19 cellular contexts compared by ENCODE assay signal in genomic region chr1:178263341-178263740, GRCh38.
A peak's percentile ranks its signal among the peaks of the same experiment; 100 is the strongest.
DNase-seq lines count a peak whose midpoint lies in the region; ATAC-seq and TF ChIP-seq lines count a peak whose summit lies in the region.
"Had no signal": no experiment of that assay in that cellular context is flagged by ENCODE, and none has a peak within 500 bp of the region (broad histone marks: within the 10 kb centered on the region; RNA-seq: fewer than 3 reads in every experiment).

No MANE protein-coding gene starts in this region.

- no peak for TF ChIP-seq EP300 in SK-N-SH (IDR thresholded peaks at IDR 0.05; ENCODE audit: borderline replicate concordance in 1 of 2, low read depth in 1 of 2, low read length in 1 of 2)

- no peak for TF ChIP-seq RAD21 in SK-N-SH (IDR thresholded peaks at IDR 0.05; ENCODE audit: low read length)

- H3F3A ChIP-seq in SK-N-SH (replicated peaks; ENCODE audit: insufficient read depth) = peaks cover 27% of the 10 kb centered on the region

- POLR2A ChIA-PET in SK-N-SH (lab: Yijun Ruan, JAX) (no interaction called here), OCI-LY7 (lab: Charles Lee) (no interaction called here)

- H3K4me3 Mint-ChIP-seq in stimulated activated memory B cell treated with anti-CD40 and anti-IgM and Interleukin-4, amounts not matched to agents 10 μg/mL and 1 μg/mL and 100 μg/mL, for 72 hours = no peak overlapping the region
- H3K4me3 Mint-ChIP-seq: activated CD4-positive, alpha-beta T cell treated with anti-CD3 and anti-CD28 coated beads, Interleukin-2, amount 10 ng/mL, durations not matched to agents 7 days and 5 days; CD4-positive, alpha-beta T cell; naive thymus-derived CD8-positive, alpha-beta T cell; stimulated activated effector memory CD8-positive, alpha-beta T cell treated with anti-CD3 and anti-CD28 coated beads, Interleukin-12 subunit alpha, Interleukin-12 subunit beta, amount 100 ng/mL, for 72 hours had no signal

- CTCF ChIA-PET in SK-N-SH (lab: Yijun Ruan, JAX) (no interaction called here), OCI-LY7 (lab: Charles Lee; ENCODE audit: unreplicated experiment) (no interaction called here)

- H3K4me3 ChIP-seq in HUES48 (ENCODE audit: low read depth, low read length) = no peak overlapping the region
- H3K4me3 ChIP-seq in SK-N-SH (ENCODE audit: low read depth in 2 of 2, low read length in 1 of 2) = no peak overlapping the region
- H3K4me3 ChIP-seq in hepatocyte = no peak overlapping the region
- H3K4me3 ChIP-seq in OCI-LY7 (ENCODE audit: low read depth, low read length, poor library complexity, severe bottlenecking) = no peak overlapping the region

- H2AFZ ChIP-seq in SK-N-SH (ENCODE audit: low read depth) (no peak overlapping the region), hepatocyte (no peak overlapping the region), OCI-LY7 (ENCODE audit: low read length) (no peak overlapping the region)

- peak; percentile 51 for ATAC-seq in stimulated activated memory B cell treated with anti-CD40 and anti-IgM and Interleukin-4, amounts not matched to agents 10 μg/mL and 1 μg/mL and 100 μg/mL, for 72 hours
- no peak for ATAC-seq in HG02623 (IDR thresholded peaks at IDR 0.05; ENCODE audit: unreplicated experiment)
- ATAC-seq: naive thymus-derived CD8-positive, alpha-beta T cell; stimulated activated effector memory CD8-positive, alpha-beta T cell treated with anti-CD3 and anti-CD28 coated beads, Interleukin-12 subunit alpha, Interleukin-12 subunit beta, amount 100 ng/mL, for 72 hours had no signal

- no peaks in the 10 kb centered on the region for H3K4me1 Mint-ChIP-seq in stimulated activated memory B cell treated with anti-CD40 and anti-IgM and Interleukin-4, amounts not matched to agents 10 μg/mL and 1 μg/mL and 100 μg/mL, for 72 hours
- H3K4me1 Mint-ChIP-seq: activated CD4-positive, alpha-beta T cell treated with anti-CD3 and anti-CD28 coated beads, Interleukin-2, amount 10 ng/mL, durations not matched to agents 7 days and 5 days; naive thymus-derived CD8-positive, alpha-beta T cell; stimulated activated effector memory CD8-positive, alpha-beta T cell treated with anti-CD3 and anti-CD28 coated beads, Interleukin-12 subunit alpha, Interleukin-12 subunit beta, amount 100 ng/mL, for 72 hours had no signal

- no peak overlapping the region for H3K9ac ChIP-seq in HUES48 (ENCODE audit: low read depth, low read length)
- H3K9ac ChIP-seq in SK-N-SH = peak overlapping the region; percentile 63; the same call in 1 of the 2 replicates
- H3K9ac ChIP-seq: KMS-11 had no signal

- no peak overlapping the region for H3K27ac Mint-ChIP-seq in stimulated activated memory B cell treated with anti-CD40 and anti-IgM and Interleukin-4, amounts not matched to agents 10 μg/mL and 1 μg/mL and 100 μg/mL, for 72 hours
- H3K27ac Mint-ChIP-seq: activated CD4-positive, alpha-beta T cell treated with anti-CD3 and anti-CD28 coated beads, Interleukin-2, amount 10 ng/mL, durations not matched to agents 7 days and 5 days; CD4-positive, alpha-beta T cell; naive thymus-derived CD8-positive, alpha-beta T cell; stimulated activated effector memory CD8-positive, alpha-beta T cell treated with anti-CD3 and anti-CD28 coated beads, Interleukin-12 subunit alpha, Interleukin-12 subunit beta, amount 100 ng/mL, for 72 hours had no signal

- no peak for TF ChIP-seq CTCF in SK-N-SH (IDR thresholded peaks at IDR 0.05)
- TF ChIP-seq CTCF in hepatocyte (IDR thresholded peaks at IDR 0.05; ENCODE audit: poor library complexity) = no peak
- TF ChIP-seq CTCF in OCI-LY7 (conservative IDR thresholded peaks at IDR 0.05; ENCODE audit: low read length) = no peak

- peaks cover 23% of the 10 kb centered on the region for H3K79me2 ChIP-seq in SK-N-SH (ENCODE audit: insufficient read depth)
- peaks cover 9% of the 10 kb centered on the region for H3K79me2 ChIP-seq in hepatocyte
- no peaks in the 10 kb centered on the region for H3K79me2 ChIP-seq in OCI-LY7 (ENCODE audit: insufficient read depth, low read depth, low read length)

- H3K9me3 ChIP-seq in HUES48 (ENCODE audit: control insufficient read depth, insufficient read depth, low read length) (no peaks in the 10 kb centered on the region), SK-N-SH (no peaks in the 10 kb centered on the region), hepatocyte (ENCODE audit: low read depth) (no peaks in the 10 kb centered on the region), OCI-LY7 (ENCODE audit: low read length) (no peaks in the 10 kb centered on the region)

- H3K4me1 ChIP-seq in HUES48 (ENCODE audit: control insufficient read depth, insufficient read depth, low read length) (peaks cover 64% of the 10 kb centered on the region), SK-N-SH (ENCODE audit: control insufficient read depth in 1 of 2, insufficient read depth in 2 of 2, low read depth in 1 of 2, low read length in 1 of 2) (peaks cover 0 to 16% of the 10 kb centered on the region in 2 experiments; a peak in 2 of 4 replicates), hepatocyte (ENCODE audit: insufficient read depth) (peaks cover 9% of the 10 kb centered on the region), OCI-LY7 (ENCODE audit: insufficient read depth, low read length, poor library complexity, severe bottlenecking) (no peaks in the 10 kb centered on the region)

- DNase-seq in SK-N-SH (no peak), hepatocyte (ENCODE audit: low spot score) (no peak), iPS-NIHi11 (ENCODE audit: low spot score) (no peak), OCI-LY7 (ENCODE audit: low spot score) (no peak)
- DNase-seq: activated CD4-positive, alpha-beta T cell treated with anti-CD3 and anti-CD28 coated beads, Interleukin-2, amount 10 ng/mL, durations not matched to agents 7 days and 5 days; CD4-positive, alpha-beta T cell; effector CD8-positive, alpha-beta T cell; GDM1; GOT3; naive thymus-derived CD8-positive, alpha-beta T cell; NCI-H1436 treated with DMSO at 0.1 percent for 48 hours; NCI-H524 treated with DMSO at 0.1 percent for 48 hours; right cardiac atrium; stimulated activated CD4-positive, alpha-beta T cell treated with anti-CD3 and anti-CD28 coated beads, Interleukin-4, amount 100 ng/mL, for 4 hours had no signal

- H3K36me3 ChIP-seq in HUES48 (ENCODE audit: control insufficient read depth, insufficient read depth, low read length) (no peaks in the 10 kb centered on the region), SK-N-SH (replicated peaks in 1 of 2; ENCODE audit: control insufficient read depth in 1 of 2, insufficient read depth in 2 of 2, low read length in 1 of 2) (no peaks in the 10 kb centered on the region), hepatocyte (replicated peaks; ENCODE audit: insufficient read depth, low read depth) (no peaks in the 10 kb centered on the region), OCI-LY7 (ENCODE audit: insufficient read depth, low read length) (no peaks in the 10 kb centered on the region)

- H4K20me1 ChIP-seq in SK-N-SH (ENCODE audit: insufficient read depth) (no peaks in the 10 kb centered on the region), hepatocyte (ENCODE audit: insufficient read depth, poor library complexity, severe bottlenecking) (no peaks in the 10 kb centered on the region), OCI-LY7 (ENCODE audit: insufficient read depth, low read length) (no peaks in the 10 kb centered on the region)

- intact Hi-C loops in OCI-LY7 (cut with micrococcal nuclease; ENCODE audit: unreplicated experiment) = no loop called here

- peaks cover 3% of the 10 kb centered on the region for H3K9me3 Mint-ChIP-seq in stimulated activated memory B cell treated with anti-CD40 and anti-IgM and Interleukin-4, amounts not matched to agents 10 μg/mL and 1 μg/mL and 100 μg/mL, for 72 hours
- H3K9me3 Mint-ChIP-seq: activated CD4-positive, alpha-beta T cell treated with anti-CD3 and anti-CD28 coated beads, Interleukin-2, amount 10 ng/mL, durations not matched to agents 7 days and 5 days had no signal

- H3K4me2 ChIP-seq in SK-N-SH = peak overlapping the region; percentile 29; the same call in 1 of the 2 replicates
- no peak overlapping the region for H3K4me2 ChIP-seq in hepatocyte
- no peak overlapping the region for H3K4me2 ChIP-seq in OCI-LY7 (ENCODE audit: low read length)
- H3K4me2 ChIP-seq: KMS-11 had no signal

- 37% methylated on average over 2 of the region's 2 CpGs for WGBS in SK-N-SH (ENCODE audit: low lambda C conversion rate)
- 52% methylated on average over 2 of the region's 2 CpGs for WGBS in hepatocyte (ENCODE audit: low lambda C conversion rate, missing lambda C conversion rate)

- H3K27ac ChIP-seq in HUES48 (ENCODE audit: low read depth, low read length) (peak overlapping the region; percentile 49), SK-N-SH (ENCODE audit: low read depth in 2 of 2, low read length in 1 of 2) (peak overlapping the region in 1 of 2 experiments; percentile 94; a peak in 2 of 4 replicates), hepatocyte (peak overlapping the region; percentile 14), OCI-LY7 (ENCODE audit: low read depth, low read length, poor library complexity, severe bottlenecking) (no peak overlapping the region)
- H3K27ac ChIP-seq: KMS-11 had no signal

- H3K27me3 ChIP-seq in HUES48 (ENCODE audit: control insufficient read depth, insufficient read depth, low read length) = no peaks in the 10 kb centered on the region
- no peaks in the 10 kb centered on the region for H3K27me3 ChIP-seq in SK-N-SH (ENCODE audit: insufficient read depth)
- no peaks in the 10 kb centered on the region for H3K27me3 ChIP-seq in hepatocyte

- no peaks in the 10 kb centered on the region for H3K36me3 Mint-ChIP-seq in stimulated activated memory B cell treated with anti-CD40 and anti-IgM and Interleukin-4, amounts not matched to agents 10 μg/mL and 1 μg/mL and 100 μg/mL, for 72 hours
- H3K36me3 Mint-ChIP-seq: stimulated activated effector memory CD8-positive, alpha-beta T cell treated with anti-CD3 and anti-CD28 coated beads, Interleukin-12 subunit alpha, Interleukin-12 subunit beta, amount 100 ng/mL, for 72 hours had no signal

- H3K9me2 ChIP-seq in SK-N-SH (no peaks in the 10 kb centered on the region), hepatocyte (replicated peaks; ENCODE audit: insufficient read depth) (no peaks in the 10 kb centered on the region), OCI-LY7 (ENCODE audit: insufficient read depth, low read length) (no peaks in the 10 kb centered on the region)

- peaks cover 16% of the 10 kb centered on the region for H3K27me3 Mint-ChIP-seq in stimulated activated memory B cell treated with anti-CD40 and anti-IgM and Interleukin-4, amounts not matched to agents 10 μg/mL and 1 μg/mL and 100 μg/mL, for 72 hours
- H3K27me3 Mint-ChIP-seq: activated CD4-positive, alpha-beta T cell treated with anti-CD3 and anti-CD28 coated beads, Interleukin-2, amount 10 ng/mL, durations not matched to agents 7 days and 5 days; CD4-positive, alpha-beta T cell had no signal

- BruUV-seq in OCI-LY7 (replicated peaks; lab: Mats Ljungman, UMichigan) = no TSS peak

TF ChIP-seq in SK-N-SH, 30 proteins besides CTCF, POLR2A, EP300 and RAD21 (continues in another document):
- peak; percentile 44; the same call in 1 of the 2 replicates for TF ChIP-seq USF1 (IDR thresholded peaks at IDR 0.05; ENCODE audit: borderline replicate concordance, low read depth)
